In the genomic region with DNA sequence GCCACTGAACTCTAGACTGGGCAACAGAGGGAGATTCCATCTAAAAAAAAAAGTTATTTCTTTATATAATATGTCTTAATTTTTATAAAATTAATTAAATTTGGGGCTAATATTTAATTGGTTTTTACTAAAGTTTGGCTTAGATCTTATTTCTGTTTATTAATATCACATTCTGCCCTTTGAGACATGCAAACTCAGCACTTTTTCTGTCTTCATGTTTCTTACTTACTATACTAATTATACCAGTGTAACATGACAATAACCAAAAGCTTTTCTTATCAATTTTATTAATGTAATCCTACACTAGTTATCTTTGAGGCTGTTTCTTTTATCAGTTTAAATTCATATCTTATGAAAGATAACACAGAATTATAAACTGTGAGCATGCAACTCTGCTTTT, we compare ENCODE assay signal across 39 cellular contexts.
"Had no signal": no experiment of that assay in that cellular context is flagged by ENCODE, and none has a peak within 500 bp of the region (broad histone marks: within the 10 kb centered on the region; RNA-seq: fewer than 3 reads in every experiment).

No MANE protein-coding gene starts in this region.

- H3K4me3 ChIP-seq: ascending aorta, cardiac muscle cell had no signal

- H3K4me1 Mint-ChIP-seq: activated B cell treated with CpG ODN at 0.5 μM for 24 hours; activated CD4-positive, alpha-beta T cell treated with anti-CD3 and anti-CD28 coated beads, Interleukin-2, amount 10 ng/mL, durations not matched to agents 24 days and 14 days; activated naive CD4-positive, alpha-beta T cell treated with anti-CD3 and anti-CD28 coated beads, Interleukin-2, amount 50 U/mL, for 24 hours; activated naive CD8-positive, alpha-beta T cell treated with anti-CD3 and anti-CD28 coated beads, Interleukin-2, amount 10 ng/mL, durations not matched to agents 7 days and 5 days; activated naive CD8-positive, alpha-beta T cell treated with anti-CD3 and anti-CD28 coated beads, Interleukin-2, amount 50 U/mL, for 24 hours; activated T-helper 17 cell treated with anti-CD3 and anti-CD28 coated beads, Interleukin-2, amount 50 U/mL, for 72 hours; brain; central memory CD8-positive, alpha-beta T cell had no signal

- H3K27me3 Mint-ChIP-seq: activated B cell treated with CpG ODN at 0.5 μM for 24 hours; activated CD4-positive, alpha-beta memory T cell treated with anti-CD3 and anti-CD28 coated beads for 36 hours; activated CD4-positive, alpha-beta T cell treated with anti-CD3 and anti-CD28 coated beads, Interleukin-2, amount 10 ng/mL, durations not matched to agents 24 days and 14 days; activated CD8-positive, alpha-beta T cell treated with anti-CD3 and anti-CD28 coated beads for 36 hours; activated naive CD4-positive, alpha-beta T cell treated with anti-CD3 and anti-CD28 coated beads, Interleukin-2, amount 50 U/mL, for 24 hours; activated naive CD8-positive, alpha-beta T cell; activated naive CD8-positive, alpha-beta T cell treated with anti-CD3 and anti-CD28 coated beads, Interleukin-2, amount 10 ng/mL, durations not matched to agents 7 days and 5 days; activated naive CD8-positive, alpha-beta T cell treated with anti-CD3 and anti-CD28 coated beads, Interleukin-2, amount 50 U/mL, for 24 hours; activated T-helper 17 cell treated with anti-CD3 and anti-CD28 coated beads, Interleukin-2, amount 50 U/mL, for 72 hours; central memory CD8-positive, alpha-beta T cell had no signal

- H3K27ac ChIP-seq: ascending aorta, cardiac muscle cell, VCaP had no signal

- DNase-seq: activated B cell treated with CpG ODN at 0.5 μM for 24 hours; activated CD4-positive, alpha-beta memory T cell treated with anti-CD3 and anti-CD28 coated beads for 36 hours; activated CD4-positive, alpha-beta T cell treated with anti-CD3 and anti-CD28 coated beads for 4 hours; activated CD4-positive, alpha-beta T cell treated with anti-CD3 and anti-CD28 coated beads, Interleukin-2, amount 10 ng/mL, durations not matched to agents 24 days and 14 days; activated CD4-positive, alpha-beta T cell treated with anti-CD3 and anti-CD28 coated beads, Interleukin-2, amount 50 U/mL, for 1 hour; activated CD4-positive, alpha-beta T cell treated with anti-CD3 and anti-CD28 coated beads, Interleukin-2, amount 50 U/mL, for 4 hours; activated CD4-positive, CD25-positive, alpha-beta regulatory T cell treated with anti-CD3 and anti-CD28 coated beads, Interleukin-2, amount 50 U/mL, for 72 hours; activated CD8-positive, alpha-beta memory T cell treated with anti-CD3 and anti-CD28 coated beads, Interleukin-2, amount 50 U/mL, for 4 hours; activated CD8-positive, alpha-beta T cell treated with anti-CD3 and anti-CD28 coated beads for 36 hours; activated effector memory CD4-positive, alpha-beta T cell treated with anti-CD3 and anti-CD28 coated beads, Interleukin-2, amount 50 U/mL, for 16 hours; activated gamma-delta T cell treated with Interleukin-2 at 50 U/mL for 16 hours; activated naive CD4-positive, alpha-beta T cell; activated naive CD4-positive, alpha-beta T cell treated with anti-CD3 and anti-CD28 coated beads for 36 hours; activated naive CD8-positive, alpha-beta T cell treated with anti-CD3 and anti-CD28 coated beads, Interleukin-2, amount 10 ng/mL, durations not matched to agents 7 days and 5 days; activated naive CD8-positive, alpha-beta T cell treated with anti-CD3 and anti-CD28 coated beads, Interleukin-2, amount 50 U/mL, for 24 hours; activated T-cell treated with anti-CD3 and anti-CD28 coated beads for 4 hours; activated T-cell treated with anti-CD3 and anti-CD28 coated beads, Interleukin-2, amount 50 U/mL, for 1 hour; activated T-cell treated with anti-CD3 and anti-CD28 coated beads, Interleukin-2, amount 50 U/mL, for 4 hours; activated T-cell treated with anti-CD3 and anti-CD28 coated beads, Interleukin-2, amount 50 U/mL, for 72 hours; amygdala; anterior cingulate cortex; caudate nucleus; cerebellar nuclear complex; T-helper 1 cell; T-helper 2 cell; T-helper 9 cell had no signal

- H3K27ac Mint-ChIP-seq: activated B cell treated with CpG ODN at 0.5 μM for 24 hours; activated CD4-positive, alpha-beta memory T cell treated with anti-CD3 and anti-CD28 coated beads for 36 hours; activated CD4-positive, alpha-beta T cell treated with anti-CD3 and anti-CD28 coated beads, Interleukin-2, amount 10 ng/mL, durations not matched to agents 24 days and 14 days; activated CD8-positive, alpha-beta T cell treated with anti-CD3 and anti-CD28 coated beads for 36 hours; activated naive CD4-positive, alpha-beta T cell treated with anti-CD3 and anti-CD28 coated beads for 36 hours; activated naive CD4-positive, alpha-beta T cell treated with anti-CD3 and anti-CD28 coated beads, Interleukin-2, amount 50 U/mL, for 24 hours; activated naive CD8-positive, alpha-beta T cell; activated naive CD8-positive, alpha-beta T cell treated with anti-CD3 and anti-CD28 coated beads, Interleukin-2, amount 10 ng/mL, durations not matched to agents 7 days and 5 days; activated naive CD8-positive, alpha-beta T cell treated with anti-CD3 and anti-CD28 coated beads, Interleukin-2, amount 50 U/mL, for 24 hours; activated T-cell treated with anti-CD3 and anti-CD28 coated beads, Interleukin-2, amount 50 U/mL, for 72 hours; activated T-helper 1 cell treated with anti-CD3 and anti-CD28 coated beads, Interleukin-12 subunit alpha, Interleukin-12 subunit beta, Interleukin-2, Interleukin-4 antibody, amounts not matched to agents 30 ng/mL and 10 ng/mL and 1 ng/mL, durations not matched to agents 14 hours and 24 hours and 36 hours; activated T-helper 17 cell treated with anti-CD3 and anti-CD28 coated beads, Interleukin-2, amount 50 U/mL, for 72 hours; brain; T-helper 1 cell treated with Interleukin-12 subunit alpha and Interleukin-12 subunit beta and Interleukin-4 antibody, amounts not matched to agents 30 μg/mL and 1 μg/mL, for 36 hours; T-helper 2 cell treated with Interferon-gamma antibody and Interleukin-4, amounts not matched to agents 5 μg/mL and 100 μg/mL, for 36 hours had no signal

- ATAC-seq: activated CD8-positive, alpha-beta T cell treated with anti-CD3 and anti-CD28 coated beads for 36 hours; activated naive CD8-positive, alpha-beta T cell treated with anti-CD3 and anti-CD28 coated beads, Interleukin-2, amount 50 U/mL, for 24 hours; activated T-cell treated with anti-CD3 and anti-CD28 coated beads, Interleukin-2, amount 50 U/mL, for 4 hours; activated T-cell treated with anti-CD3 and anti-CD28 coated beads, Interleukin-2, amount 50 U/mL, for 72 hours; activated T-helper 17 cell treated with anti-CD3 and anti-CD28 coated beads, Interleukin-2, amount 50 U/mL, for 72 hours had no signal

- FAIRE-seq: bronchial epithelial cell, TTC549 had no signal

- H3K27me3 ChIP-seq: ascending aorta, cardiac muscle cell had no signal

- H3K4me3 Mint-ChIP-seq: activated B cell treated with CpG ODN at 0.5 μM for 24 hours; activated CD4-positive, alpha-beta memory T cell treated with anti-CD3 and anti-CD28 coated beads for 36 hours; activated CD4-positive, alpha-beta T cell treated with anti-CD3 and anti-CD28 coated beads, Interleukin-2, amount 10 ng/mL, durations not matched to agents 24 days and 14 days; activated CD8-positive, alpha-beta T cell treated with anti-CD3 and anti-CD28 coated beads for 36 hours; activated naive CD4-positive, alpha-beta T cell treated with anti-CD3 and anti-CD28 coated beads for 36 hours; activated naive CD4-positive, alpha-beta T cell treated with anti-CD3 and anti-CD28 coated beads, Interleukin-2, amount 50 U/mL, for 24 hours; activated naive CD8-positive, alpha-beta T cell; activated naive CD8-positive, alpha-beta T cell treated with anti-CD3 and anti-CD28 coated beads, Interleukin-2, amount 10 ng/mL, durations not matched to agents 7 days and 5 days; activated naive CD8-positive, alpha-beta T cell treated with anti-CD3 and anti-CD28 coated beads, Interleukin-2, amount 50 U/mL, for 24 hours; activated T-cell treated with anti-CD3 and anti-CD28 coated beads, Interleukin-2, amount 50 U/mL, for 4 hours; activated T-cell treated with anti-CD3 and anti-CD28 coated beads, Interleukin-2, amount 50 U/mL, for 72 hours; activated T-helper 1 cell treated with anti-CD3 and anti-CD28 coated beads, Interleukin-12 subunit alpha, Interleukin-12 subunit beta, Interleukin-2, Interleukin-4 antibody, amounts not matched to agents 30 ng/mL and 10 ng/mL and 1 ng/mL, durations not matched to agents 14 hours and 24 hours and 36 hours; activated T-helper 17 cell treated with anti-CD3 and anti-CD28 coated beads, Interleukin-2, amount 50 U/mL, for 72 hours; brain; central memory CD8-positive, alpha-beta T cell; T-helper 1 cell treated with Interleukin-12 subunit alpha and Interleukin-12 subunit beta and Interleukin-4 antibody, amounts not matched to agents 30 μg/mL and 1 μg/mL, for 36 hours; T-helper 2 cell treated with Interferon-gamma antibody and Interleukin-4, amounts not matched to agents 5 μg/mL and 100 μg/mL, for 36 hours had no signal

- H3K36me3 Mint-ChIP-seq: activated CD4-positive, alpha-beta memory T cell treated with anti-CD3 and anti-CD28 coated beads for 36 hours; activated naive CD4-positive, alpha-beta T cell treated with anti-CD3 and anti-CD28 coated beads, Interleukin-2, amount 50 U/mL, for 24 hours; activated naive CD8-positive, alpha-beta T cell; activated naive CD8-positive, alpha-beta T cell treated with anti-CD3 and anti-CD28 coated beads, Interleukin-2, amount 10 ng/mL, durations not matched to agents 7 days and 5 days; brain had no signal

- H3K4me1 ChIP-seq: ascending aorta had no signal

- H3K36me3 ChIP-seq: ascending aorta, cardiac muscle cell had no signal
